9 cellular contexts compared by ENCODE assay signal in the genomic region with DNA sequence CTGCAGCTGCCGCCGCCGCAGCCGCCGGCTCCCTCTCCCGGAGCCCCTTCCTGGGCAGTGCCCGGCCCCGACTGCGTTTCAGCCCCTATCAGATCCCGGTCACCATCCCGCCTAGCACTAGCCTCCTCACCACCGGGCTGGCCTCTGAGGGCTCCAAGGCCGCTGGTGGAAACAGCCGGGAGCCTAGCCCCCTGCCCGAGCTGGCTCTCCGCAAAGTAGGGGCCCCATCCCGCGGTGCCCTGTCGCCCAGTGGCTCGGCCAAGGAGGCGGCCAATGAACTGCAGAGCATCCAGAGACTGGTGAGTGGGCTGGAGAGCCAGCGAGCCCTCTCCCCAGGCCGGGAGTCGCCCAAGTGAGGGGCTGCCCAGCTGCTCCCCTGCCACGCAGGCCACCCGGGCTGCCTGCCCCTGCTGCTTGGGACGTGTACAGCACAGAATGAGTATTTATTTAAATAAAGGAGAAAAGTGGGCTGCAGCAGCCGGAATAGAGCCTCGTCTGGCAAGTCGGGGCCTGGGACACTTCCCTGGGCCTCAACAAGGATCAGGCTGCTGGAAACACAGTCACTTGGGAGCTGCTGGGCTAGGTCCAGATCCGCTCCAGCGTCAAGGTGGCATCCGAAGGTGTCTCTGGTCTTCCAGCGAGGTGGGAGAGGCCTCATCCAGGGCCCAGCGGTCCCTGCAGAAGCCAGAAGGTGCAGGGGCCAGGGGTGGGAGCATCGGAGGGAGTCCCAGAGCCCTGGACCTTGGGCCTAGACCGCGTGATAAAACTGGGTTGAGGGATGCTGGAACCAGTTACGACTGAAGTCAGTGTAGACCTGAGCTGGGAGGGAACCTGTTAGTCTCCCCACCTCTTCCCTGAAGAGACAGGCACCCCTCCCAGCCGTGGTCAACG. TPM values are rescaled to one million over a fixed set of nuclear protein-coding genes. Genes with fewer than 3 reads are reported as not detected.
DNase-seq lines count a peak whose midpoint lies in the region; ATAC-seq and TF ChIP-seq lines count a peak whose summit lies in the region.
"Had no signal": no experiment of that assay in that cellular context is flagged by ENCODE, and none has a peak within 500 bp of the region (broad histone marks: within the 10 kb centered on the region; RNA-seq: fewer than 3 reads in every experiment).

No MANE protein-coding gene starts in this region.

- WGBS in right lobe of liver (ENCODE audit: insufficient coverage, low coverage, low lambda C conversion rate, missing lambda C conversion rate) = 47% methylated on average over 22 of the region's 41 CpGs
- WGBS in transverse colon (ENCODE audit: low coverage in 1 of 2), 2 donors = 32 to 40% methylated on average over 3 to 37 of the region's 41 CpGs

- ATAC-seq in activated naive CD8-positive, alpha-beta T cell treated with anti-CD3 and anti-CD28 coated beads, Interleukin-2, amount 10 ng/mL, durations not matched to agents 7 days and 5 days (ENCODE audit: low read depth) = no peak
- ATAC-seq in right lobe of liver = no peak

- H3K4me1 ChIP-seq in right lobe of liver (peaks cover 0 to 29% (median 0%) of the 10 kb centered on the region in 4 donors), transverse colon (peaks cover 20 to 69% (median 54%) of the 10 kb centered on the region in 4 donors)
- H3K4me1 ChIP-seq: foreskin keratinocyte had no signal

- H3K27ac Mint-ChIP-seq in activated CD4-positive, alpha-beta T cell treated with anti-CD3 and anti-CD28 coated beads, Interleukin-2, amount 10 ng/mL, durations not matched to agents 24 days and 14 days = peak overlapping the region; percentile 60
- H3K27ac Mint-ChIP-seq in activated naive CD8-positive, alpha-beta T cell treated with anti-CD3 and anti-CD28 coated beads, Interleukin-2, amount 10 ng/mL, durations not matched to agents 7 days and 5 days = no peak overlapping the region

- H3K9me3 Mint-ChIP-seq in activated CD4-positive, alpha-beta T cell treated with anti-CD3 and anti-CD28 coated beads, Interleukin-2, amount 10 ng/mL, durations not matched to agents 24 days and 14 days = no peaks in the 10 kb centered on the region
- H3K9me3 Mint-ChIP-seq in activated naive CD8-positive, alpha-beta T cell treated with anti-CD3 and anti-CD28 coated beads, Interleukin-2, amount 10 ng/mL, durations not matched to agents 7 days and 5 days = no peaks in the 10 kb centered on the region

- no peaks in the 10 kb centered on the region for H3K9me3 ChIP-seq in right lobe of liver
- H3K9me3 ChIP-seq in transverse colon = no peaks in the 10 kb centered on the region

- DNase-seq in activated CD4-positive, alpha-beta T cell treated with anti-CD3 and anti-CD28 coated beads, Interleukin-2, amount 10 ng/mL, durations not matched to agents 24 days and 14 days = peak; percentile 56
- no peak for DNase-seq in activated CD4-positive, alpha-beta T cell treated with anti-CD3 and anti-CD28 coated beads, Interleukin-2, amount 50 U/mL, for 1 hour
- DNase-seq in activated naive CD8-positive, alpha-beta T cell treated with anti-CD3 and anti-CD28 coated beads, Interleukin-2, amount 10 ng/mL, durations not matched to agents 7 days and 5 days = peak; percentile 31
- DNase-seq in right lobe of liver (peak in 2 of 3 donors; percentile 44 to 49), transverse colon (no peak), NCI-H1092 (lab: John Stamatoyannopoulos, UW) (no peak), DMS153 treated with DMSO at 0.1 percent for 48 hours (lab: John Stamatoyannopoulos, UW; ENCODE audit: unreplicated experiment) (no peak), COR-L47 (lab: John Stamatoyannopoulos, UW) (no peak)
- DNase-seq: foreskin keratinocyte had no signal

- no peak for TF ChIP-seq CTCF in right lobe of liver (IDR thresholded peaks at IDR 0.05)
- TF ChIP-seq CTCF in transverse colon (IDR thresholded peaks at IDR 0.05) = no peak

- H3K36me3 ChIP-seq in right lobe of liver (no peaks in the 10 kb centered on the region), transverse colon (no peaks in the 10 kb centered on the region)

- in situ Hi-C loops in transverse colon (cut with MboI; ENCODE audit: low pct_ligation_motif_present in 1 of 4, low pct_unique_long_range_greater_than_20kb in 1 of 4, low sequenced_read_pairs in 3 of 4) = loop anchor here in 1 of 4 donors (25.0 kb wide), 1 partner anchor 429 kb away; no protein-coding TSS in a partner anchor

- no peak for TF ChIP-seq POLR2A in right lobe of liver (IDR thresholded peaks at IDR 0.05)
- TF ChIP-seq POLR2A in transverse colon (IDR thresholded peaks at IDR 0.05) = no peak

- intact Hi-C loops in activated CD4-positive, alpha-beta T cell treated with anti-CD3 and anti-CD28 coated beads, Interleukin-2, amount 10 ng/mL, durations not matched to agents 24 days and 14 days (cut with micrococcal nuclease) = no loop called here
- intact Hi-C loops in right lobe of liver (cut with DNase I) = loop anchor here in 1 of 2 donors (10.0 kb wide), 1 partner anchor 684 kb away; no protein-coding TSS in a partner anchor
- intact Hi-C loops in transverse colon (cut with DNase I; ENCODE audit: low total_unique reads) = no loop called here

- peaks cover 2% of the 10 kb centered on the region for H3K36me3 Mint-ChIP-seq in activated CD4-positive, alpha-beta T cell treated with anti-CD3 and anti-CD28 coated beads, Interleukin-2, amount 10 ng/mL, durations not matched to agents 24 days and 14 days (ENCODE audit: low read depth)
- H3K36me3 Mint-ChIP-seq in activated naive CD8-positive, alpha-beta T cell treated with anti-CD3 and anti-CD28 coated beads, Interleukin-2, amount 10 ng/mL, durations not matched to agents 7 days and 5 days = no peaks in the 10 kb centered on the region

- no peak for TF ChIP-seq EP300 in transverse colon (IDR thresholded peaks at IDR 0.05; ENCODE audit: low read depth)

- peaks cover 58% of the 10 kb centered on the region for H3K27me3 Mint-ChIP-seq in activated CD4-positive, alpha-beta T cell treated with anti-CD3 and anti-CD28 coated beads, Interleukin-2, amount 10 ng/mL, durations not matched to agents 24 days and 14 days
- peaks cover 68% of the 10 kb centered on the region for H3K27me3 Mint-ChIP-seq in activated naive CD8-positive, alpha-beta T cell treated with anti-CD3 and anti-CD28 coated beads, Interleukin-2, amount 10 ng/mL, durations not matched to agents 7 days and 5 days

- H3K4me3 ChIP-seq in right lobe of liver (peak overlapping the region in 1 of 3 donors; percentile 53), transverse colon (peak overlapping the region in 1 of 4 donors; percentile 59)

- H3K27ac ChIP-seq in right lobe of liver (peak overlapping the region in 1 of 3 donors; percentile 40), transverse colon (peak overlapping the region; percentile 9 to 74 (median 60))
- H3K27ac ChIP-seq: foreskin keratinocyte had no signal

- POLR2A ChIA-PET in activated naive CD8-positive, alpha-beta T cell treated with anti-CD3 and anti-CD28 coated beads, Interleukin-2, amount 10 ng/mL, durations not matched to agents 7 days and 5 days (lab: Charles Lee) = no interaction called here

- peaks cover 11% of the 10 kb centered on the region for H3K4me1 Mint-ChIP-seq in activated CD4-positive, alpha-beta T cell treated with anti-CD3 and anti-CD28 coated beads, Interleukin-2, amount 10 ng/mL, durations not matched to agents 24 days and 14 days
- H3K4me1 Mint-ChIP-seq in activated naive CD8-positive, alpha-beta T cell treated with anti-CD3 and anti-CD28 coated beads, Interleukin-2, amount 10 ng/mL, durations not matched to agents 7 days and 5 days = peaks cover 18% of the 10 kb centered on the region

- peak overlapping the region; percentile 67 for H3K4me3 Mint-ChIP-seq in activated CD4-positive, alpha-beta T cell treated with anti-CD3 and anti-CD28 coated beads, Interleukin-2, amount 10 ng/mL, durations not matched to agents 24 days and 14 days
- H3K4me3 Mint-ChIP-seq in activated naive CD8-positive, alpha-beta T cell treated with anti-CD3 and anti-CD28 coated beads, Interleukin-2, amount 10 ng/mL, durations not matched to agents 7 days and 5 days = peak overlapping the region; percentile 70

- peaks cover 0 to 17% of the 10 kb centered on the region in 2 donors for H3K27me3 ChIP-seq in right lobe of liver
- H3K27me3 ChIP-seq in transverse colon = peaks cover 96% of the 10 kb centered on the region

RNA-seq across cellular contexts. Expression of gene TBX2, which starts 8.8 kb away (rescaled TPM):
- not detected in 2 replicates for total RNA-seq in activated CD4-positive, alpha-beta T cell treated with anti-CD3 and anti-CD28 coated beads, Interleukin-2, amount 10 ng/mL, durations not matched to agents 24 days and 14 days
- not detected for total RNA-seq in activated naive CD8-positive, alpha-beta T cell treated with anti-CD3 and anti-CD28 coated beads, Interleukin-2, amount 10 ng/mL, durations not matched to agents 7 days and 5 days
- total RNA-seq in right lobe of liver (1 to 10 TPM; 1.9 to 4.4 (median 2.7) TPM), transverse colon (10 to 100 TPM in 2 of 4 donors, 1 to 10 TPM in 2; 2.6 to 13.5 (median 8.7) TPM)
- total RNA-seq: foreskin keratinocyte had no signal

RNA-seq across cellular contexts. Expression of gene TBX4, which starts 43.8 kb away (rescaled TPM):
- total RNA-seq in activated CD4-positive, alpha-beta T cell treated with anti-CD3 and anti-CD28 coated beads, Interleukin-2, amount 10 ng/mL, durations not matched to agents 24 days and 14 days = not detected in 2 replicates
- not detected for total RNA-seq in activated naive CD8-positive, alpha-beta T cell treated with anti-CD3 and anti-CD28 coated beads, Interleukin-2, amount 10 ng/mL, durations not matched to agents 7 days and 5 days
- not detected for total RNA-seq in right lobe of liver
- total RNA-seq in transverse colon = 1 to 10 TPM in 1 of 4 donors, not detected in 3; 2.4 TPM
- total RNA-seq: foreskin keratinocyte had no signal

Comparison
In these comparisons a context has a peak if more than half of its experiments do, and no peak if none do; other contexts are left out.
1. DNase-seq: peak in activated CD4-positive, alpha-beta T cell treated with anti-CD3 and anti-CD28 coated beads, Interleukin-2, amount 10 ng/mL, durations not matched to agents 24 days and 14 days (single experiment), activated naive CD8-positive, alpha-beta T cell treated with anti-CD3 and anti-CD28 coated beads, Interleukin-2, amount 10 ng/mL, durations not matched to agents 7 days and 5 days (single experiment) and right lobe of liver (2 of 3); none in activated CD4-positive, alpha-beta T cell treated with anti-CD3 and anti-CD28 coated beads, Interleukin-2, amount 50 U/mL, for 1 hour (single experiment), transverse colon (single experiment), NCI-H1092 (single experiment), DMS153 treated with DMSO at 0.1 percent for 48 hours (single experiment) and COR-L47 (single experiment).